Comparison of ENCODE assay signal across 8 cellular contexts in the genomic region with DNA sequence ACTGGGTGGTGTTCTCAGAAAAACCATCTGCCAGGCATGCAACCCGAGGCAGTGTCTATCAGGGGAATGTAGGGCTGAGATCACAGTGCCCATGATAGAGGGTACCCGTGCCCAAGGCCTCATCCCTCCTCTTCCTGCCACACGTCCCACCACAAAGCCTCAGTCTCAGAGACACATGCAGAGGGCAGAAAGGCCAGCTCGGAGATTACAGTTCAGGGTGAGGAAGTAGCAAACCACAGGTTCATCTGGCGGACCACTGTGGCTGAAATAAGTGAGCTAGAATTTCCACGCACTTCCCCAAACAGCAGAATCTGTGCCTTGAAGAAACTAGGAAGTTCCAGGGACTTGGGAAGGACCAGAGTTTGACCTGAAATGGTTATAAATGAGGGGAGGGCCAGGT. TPM values are rescaled to one million over a fixed set of nuclear protein-coding genes. Genes with fewer than 3 reads are reported as not detected.
A peak's percentile ranks its signal among the peaks of the same experiment; 100 is the strongest.
DNase-seq lines count a peak whose midpoint lies in the region; ATAC-seq, FAIRE-seq and TF ChIP-seq lines count a peak whose summit lies in the region.

No MANE protein-coding gene starts in this region.

- H3K27ac ChIP-seq in DND-41 (ENCODE audit: low read length) (peak overlapping the region; percentile 90), KMS-11 (peak overlapping the region; percentile 50), K562 (ENCODE audit: extremely low read depth, low read depth, low read length) (no peak overlapping the region), upper lobe of right lung (no peak overlapping the region)
- H3K27ac ChIP-seq in effector memory CD4-positive, alpha-beta T cell (ENCODE audit: insufficient read depth, low read length, poor library complexity, severe bottlenecking): no peak overlapping the region

- TF ChIP-seq EP300 in K562 (IDR thresholded peaks at IDR 0.05; ENCODE audit: low read length): no peak

- H3K4me1 ChIP-seq in DND-41 (ENCODE audit: insufficient read depth, low read length) (peaks cover 28% of the 10 kb centered on the region), KMS-11 (ENCODE audit: low read depth, poor library complexity, severe bottlenecking) (peaks cover 19% of the 10 kb centered on the region), K562 (replicated peaks in 1 of 2; ENCODE audit: control insufficient read depth in 2 of 2, insufficient read depth in 2 of 2, low read length in 2 of 2) (no peaks in the 10 kb centered on the region), upper lobe of right lung (no peaks in the 10 kb centered on the region)
- peaks cover 9% of the 10 kb centered on the region for H3K4me1 ChIP-seq in effector memory CD4-positive, alpha-beta T cell (ENCODE audit: control insufficient read depth, insufficient read depth, low read length, poor library complexity, severe bottlenecking)

- peak; percentile 95 for DNase-seq in DND-41
- no peak for DNase-seq in K562 (ENCODE audit: extremely low read depth in 1 of 4, low spot score in 3 of 4)
- DNase-seq in upper lobe of right lung: no peak
- DNase-seq in stimulated activated CD4-positive, alpha-beta T cell treated with anti-CD3 and anti-CD28 coated beads, Interleukin-2, amount 100 ng/mL, for 48 hours: no peak
- no peak for DNase-seq in effector memory CD4-positive, alpha-beta T cell

- no peaks in the 10 kb centered on the region for H3K9me1 ChIP-seq in K562 (ENCODE audit: control insufficient read depth, insufficient read depth, low read length)

- H3K9ac ChIP-seq in DND-41 (ENCODE audit: low read depth, low read length) (no peak overlapping the region), KMS-11 (no peak overlapping the region), K562 (ENCODE audit: insufficient read depth in 1 of 2, low read depth in 2 of 2, low read length in 2 of 2) (no peak overlapping the region)

- H3K27me3 ChIP-seq in DND-41 (ENCODE audit: insufficient read depth, low read length, poor library complexity) (no peaks in the 10 kb centered on the region), KMS-11 (ENCODE audit: insufficient read depth, low read depth) (no peaks in the 10 kb centered on the region), K562 (ENCODE audit: control insufficient read depth in 2 of 2, insufficient read depth in 2 of 2, low read length in 2 of 2) (peaks cover 38 to 41% of the 10 kb centered on the region in 2 experiments; a peak in 4 of 5 replicates), upper lobe of right lung (no peaks in the 10 kb centered on the region)
- H3K27me3 ChIP-seq in effector memory CD4-positive, alpha-beta T cell (replicated peaks; ENCODE audit: control insufficient read depth, insufficient read depth, low read length, poor library complexity, severe bottlenecking): no peaks in the 10 kb centered on the region

- no peak overlapping the region for H2AFZ ChIP-seq in DND-41 (ENCODE audit: low read depth, low read length)
- peak overlapping the region; percentile 49; the same call in 1 of the 2 replicates for H2AFZ ChIP-seq in KMS-11 (ENCODE audit: low read depth)
- no peak overlapping the region for H2AFZ ChIP-seq in K562 (ENCODE audit: low read depth, low read length)

- H4K20me1 ChIP-seq in DND-41 (ENCODE audit: insufficient read depth, low read length): no peaks in the 10 kb centered on the region
- no peaks in the 10 kb centered on the region for H4K20me1 ChIP-seq in KMS-11 (ENCODE audit: insufficient read depth)
- H4K20me1 ChIP-seq in K562 (replicated peaks; ENCODE audit: control insufficient read depth, insufficient read depth, low read length): no peaks in the 10 kb centered on the region

- no peak for FAIRE-seq in K562 (lab: Jason Lieb, UNC)

- H3K79me2 ChIP-seq in DND-41 (ENCODE audit: insufficient read depth, low read length): no peaks in the 10 kb centered on the region
- no peaks in the 10 kb centered on the region for H3K79me2 ChIP-seq in KMS-11 (ENCODE audit: insufficient read depth, low read depth)
- H3K79me2 ChIP-seq in K562 (ENCODE audit: control insufficient read depth, insufficient read depth, low read length): no peaks in the 10 kb centered on the region

- WGBS in K562 (ENCODE audit: insufficient coverage, low coverage, missing lambda C conversion rate): 0% methylated on average over 6 of the region's 6 CpGs

- TF ChIP-seq CTCF in DND-41 (IDR thresholded peaks at IDR 0.05; ENCODE audit: borderline replicate concordance, extremely low read depth, low read length, poor library complexity, severe bottlenecking) (no peak), KMS-11 (conservative IDR thresholded peaks at IDR 0.05; ENCODE audit: low read depth, low read length) (no peak), K562 (IDR thresholded peaks at IDR 0.05 in 2 of 3, conservative IDR thresholded peaks at IDR 0.05 in 1 of 3; ENCODE audit: insufficient read depth in 2 of 3, low read depth in 1 of 3, low read length in 3 of 3) (no peak), upper lobe of right lung (IDR thresholded peaks at IDR 0.05) (no peak)

- CTCF ChIA-PET in K562 (lab: Yijun Ruan, JAX; ENCODE audit: low intra/inter-chr PET ratio): no interaction called here

- intact Hi-C loops in K562 (cut with micrococcal nuclease) (no loop called here), upper lobe of right lung (cut with DNase I) (no loop called here)

- in situ Hi-C loops in K562 (cut with MboI): no loop called here

- H3K4me3 ChIP-seq in DND-41 (ENCODE audit: low read depth in 1 of 2, low read length in 2 of 2) (no peak overlapping the region), KMS-11 (IDR thresholded peaks at IDR 0.05; ENCODE audit: insufficient read depth, low read depth, low read length) (no peak overlapping the region), K562 (no peak overlapping the region), upper lobe of right lung (no peak overlapping the region)
- H3K4me3 ChIP-seq in effector memory CD4-positive, alpha-beta T cell (ENCODE audit: insufficient read depth, low read depth, low read length, poor library complexity, severe bottlenecking): no peak overlapping the region

- no TSS peak for BruUV-seq in K562 (replicated peaks; lab: Mats Ljungman, UMichigan)

- no peak for TF ChIP-seq RAD21 in K562 (CRISPR knock-in tag; conservative IDR thresholded peaks at IDR 0.05 in 1 of 2, IDR thresholded peaks at IDR 0.05 in 1 of 2)

- POLR2A ChIA-PET in K562 (lab: Yijun Ruan, JAX): interaction anchor here (0.6 to 1.5 kb wide), 4 partner anchors 9 to 46 kb away, joined by 3 to 4 read pairs (median 4); no protein-coding TSS in a partner anchor

- peak; percentile 100 for ATAC-seq in DND-41 (ENCODE audit: insufficient read depth, low read depth)
- ATAC-seq in GM21367 (IDR thresholded peaks at IDR 0.05; ENCODE audit: unreplicated experiment): peak; percentile 81
- no peak for ATAC-seq in K562
- ATAC-seq in upper lobe of right lung: peak; percentile 87
- ATAC-seq in HG02571 (IDR thresholded peaks at IDR 0.05; ENCODE audit: unreplicated experiment): no peak

- no peaks in the 10 kb centered on the region for H3K36me3 ChIP-seq in DND-41 (ENCODE audit: insufficient read depth, low read length)
- H3K36me3 ChIP-seq in KMS-11 (ENCODE audit: insufficient read depth): no peaks in the 10 kb centered on the region
- no peaks in the 10 kb centered on the region for H3K36me3 ChIP-seq in K562 (ENCODE audit: control insufficient read depth, insufficient read depth, low read length)
- H3K36me3 ChIP-seq in upper lobe of right lung: no peaks in the 10 kb centered on the region
- H3K36me3 ChIP-seq in effector memory CD4-positive, alpha-beta T cell (ENCODE audit: control insufficient read depth, insufficient read depth, low read length): no peaks in the 10 kb centered on the region

- H3K9me3 ChIP-seq in DND-41 (ENCODE audit: insufficient read depth, low read length, severe bottlenecking): no peaks in the 10 kb centered on the region
- no peaks in the 10 kb centered on the region for H3K9me3 ChIP-seq in K562 (replicated peaks; ENCODE audit: control insufficient read depth, insufficient read depth, low read depth, low read length)
- no peaks in the 10 kb centered on the region for H3K9me3 ChIP-seq in upper lobe of right lung
- no peaks in the 10 kb centered on the region for H3K9me3 ChIP-seq in effector memory CD4-positive, alpha-beta T cell (ENCODE audit: control insufficient read depth, low read length)

- TF ChIP-seq POLR2A in K562 (conservative IDR thresholded peaks at IDR 0.05): no peak

- H3K4me2 ChIP-seq in DND-41 (ENCODE audit: insufficient read depth, low read length): peak overlapping the region; percentile 53
- peak overlapping the region; percentile 40 for H3K4me2 ChIP-seq in KMS-11
- no peak overlapping the region for H3K4me2 ChIP-seq in K562 (ENCODE audit: insufficient read depth, low read length)

TF ChIP-seq in K562, 482 proteins besides CTCF, POLR2A, EP300 and RAD21:
- no peak for TF ChIP-seq SIN3B (IDR thresholded peaks at IDR 0.05; ENCODE audit: low read depth)
- TF ChIP-seq SPI1 (IDR thresholded peaks at IDR 0.05; ENCODE audit: borderline replicate concordance, low read depth, low read length): peak; percentile 83

RNA-seq across cellular contexts. Expression of gene GINS3, which starts 33.8 kb away (rescaled TPM):
- 14.3 and 15.6 TPM in 2 replicates for total RNA-seq in K562 (2011; cell fraction: chromatin; rRNA removed; ENCODE audit: low replicate concordance)
- total RNA-seq in K562 (2011; cell fraction: nucleolus; rRNA removed): 9.3 and 11.7 TPM in 2 replicates
- total RNA-seq in K562 (2011; cell fraction: nucleoplasm; rRNA removed): 13.7 and 18.9 TPM in 2 replicates
- total RNA-seq in K562 (2014; rRNA removed): 18.1 and 18.3 TPM in 2 replicates
- 24.9 and 25.7 TPM in 2 replicates for total RNA-seq in K562 (2014; rRNA removed; fragmentation: Illumina TruSeq; extraction: Trizol)
- 26.7 and 27.0 TPM in 2 replicates for total RNA-seq in K562 (2015; rRNA removed; fragmentation: Illumina TruSeq; extraction: Trizol)
- total RNA-seq in K562 (2021): 17.8 and 22.5 TPM in 2 replicates
- polyA plus RNA-seq in K562 (2011; rRNA removed): 18.6 and 24.6 TPM in 2 replicates
- 14.0 and 17.9 TPM in 2 replicates for polyA plus RNA-seq in K562 (2011; cell fraction: cytosol; rRNA removed)
- 13.6 and 15.6 TPM in 2 replicates for polyA plus RNA-seq in K562 (2011; cell fraction: nucleus; rRNA removed)
- polyA plus RNA-seq in K562 (2012): 15.0 and 17.9 TPM in 2 replicates
- 27.7 and 31.9 TPM in 2 replicates for polyA plus RNA-seq in K562 (2014; fragmentation: Illumina TruSeq; extraction: Trizol)
- 10 to 100 TPM; 25.4 to 28.1 TPM for polyA plus RNA-seq in K562 (2014; fragmentation: Nextera tagmentation; extraction: Ambion mirVana)
- 17.8 and 20.6 TPM in 2 replicates for polyA plus RNA-seq in K562 (2014; rRNA removed)
- polyA minus RNA-seq in K562 (2011; rRNA and poly(A)+ RNA removed): 14.8 and 17.0 TPM in 2 replicates
- polyA minus RNA-seq in K562 (2011; cell fraction: cytosol; rRNA and poly(A)+ RNA removed): 6.7 and 9.9 TPM in 2 replicates
- polyA minus RNA-seq in K562 (2011; cell fraction: nucleus; rRNA and poly(A)+ RNA removed): 6.3 and 6.7 TPM in 2 replicates
- 2.8 TPM for total RNA-seq in upper lobe of right lung

Comparison
In these comparisons a context has a peak if more than half of its experiments do, and no peak if none do; other contexts are left out.
1. ATAC-seq: peak in DND-41 (single experiment), GM21367 (single experiment) and upper lobe of right lung (single experiment); none in K562 (single experiment) and HG02571 (single experiment).
2. H3K27ac ChIP-seq: peak in DND-41 (single experiment) and KMS-11 (single experiment); none in K562 (single experiment), upper lobe of right lung (single experiment) and effector memory CD4-positive, alpha-beta T cell (single experiment).